Comparison of ENCODE assay signal across 13 cellular contexts in genomic region chr3:152496716-152497115, GRCh38.
DNase-seq lines count a peak whose midpoint lies in the region; ATAC-seq and TF ChIP-seq lines count a peak whose summit lies in the region.
"Had no signal": no experiment of that assay in that cellular context is flagged by ENCODE, and none has a peak within 500 bp of the region (broad histone marks: within the 10 kb centered on the region; RNA-seq: fewer than 3 reads in every experiment).

No MANE protein-coding gene starts in this region.

- ATAC-seq in GM18907 (IDR thresholded peaks at IDR 0.05; ENCODE audit: unreplicated experiment) (peak; percentile 59), GM23338 (peak; percentile 71)
- no peak for ATAC-seq in activated naive CD8-positive, alpha-beta T cell treated with anti-CD3 and anti-CD28 coated beads, Interleukin-2, amount 50 U/mL, for 24 hours
- ATAC-seq: activated T-cell treated with anti-CD3 and anti-CD28 coated beads, Interleukin-2, amount 50 U/mL, for 4 hours; stimulated activated effector memory CD8-positive, alpha-beta T cell treated with anti-CD3 and anti-CD28 coated beads, Interleukin-12 subunit alpha, Interleukin-12 subunit beta, amount 100 ng/mL, for 72 hours had no signal

- no peak for TF ChIP-seq POLR2A in sigmoid colon (IDR thresholded peaks at IDR 0.05)

- H3K9me2 ChIP-seq in GM23338 (ENCODE audit: insufficient read depth): no peaks in the 10 kb centered on the region

- H3K27me3 Mint-ChIP-seq in GM23338 (ENCODE audit: insufficient read depth, low read depth, poor library complexity): peaks cover 1% of the 10 kb centered on the region
- no peaks in the 10 kb centered on the region for H3K27me3 Mint-ChIP-seq in activated naive CD8-positive, alpha-beta T cell treated with anti-CD3 and anti-CD28 coated beads, Interleukin-2, amount 50 U/mL, for 24 hours

- H4K20me1 ChIP-seq in GM23338 (replicated peaks; ENCODE audit: insufficient read depth): no peaks in the 10 kb centered on the region

- 23 to 39% methylated on average over 1 of the region's 1 CpG for WGBS in sigmoid colon, 2 donors

- no peak overlapping the region for H3K4me3 ChIP-seq in GM23338
- H3K4me3 ChIP-seq in SJCRH30: no peak overlapping the region
- no peak overlapping the region for H3K4me3 ChIP-seq in sigmoid colon
- H3K4me3 ChIP-seq: ovary had no signal

- H3K27ac ChIP-seq in GM23338 (ENCODE audit: low read depth): no peak overlapping the region
- peak overlapping the region; percentile 30 for H3K27ac ChIP-seq in SJCRH30
- peak overlapping the region in 3 of 4 donors; percentile 50 to 56 (median 55) for H3K27ac ChIP-seq in sigmoid colon

- H3K9me3 ChIP-seq in SJCRH30 (replicated peaks) (no peaks in the 10 kb centered on the region), sigmoid colon (no peaks in the 10 kb centered on the region)
- H3K9me3 ChIP-seq: ovary had no signal

- no peaks in the 10 kb centered on the region for H3K27me3 ChIP-seq in GM23338 (ENCODE audit: insufficient read depth)
- no peaks in the 10 kb centered on the region for H3K27me3 ChIP-seq in SJCRH30
- no peaks in the 10 kb centered on the region for H3K27me3 ChIP-seq in sigmoid colon
- H3K27me3 ChIP-seq: ovary had no signal

- peaks cover 19% of the 10 kb centered on the region; the same call in 2 of the 3 replicates for H3K4me1 Mint-ChIP-seq in GM23338
- H3K4me1 Mint-ChIP-seq in activated naive CD8-positive, alpha-beta T cell treated with anti-CD3 and anti-CD28 coated beads, Interleukin-2, amount 50 U/mL, for 24 hours: peaks cover 9% of the 10 kb centered on the region
- H3K4me1 Mint-ChIP-seq: stimulated activated effector memory CD8-positive, alpha-beta T cell treated with anti-CD3 and anti-CD28 coated beads, Interleukin-12 subunit alpha, Interleukin-12 subunit beta, amount 100 ng/mL, for 72 hours had no signal

- intact Hi-C loops in sigmoid colon (cut with DNase I): no loop called here

- H3K4me3 Mint-ChIP-seq in GM23338: no peak overlapping the region
- no peak overlapping the region for H3K4me3 Mint-ChIP-seq in activated naive CD8-positive, alpha-beta T cell treated with anti-CD3 and anti-CD28 coated beads, Interleukin-2, amount 50 U/mL, for 24 hours
- H3K4me3 Mint-ChIP-seq: activated T-cell treated with anti-CD3 and anti-CD28 coated beads, Interleukin-2, amount 50 U/mL, for 4 hours; stimulated activated effector memory CD8-positive, alpha-beta T cell treated with anti-CD3 and anti-CD28 coated beads, Interleukin-12 subunit alpha, Interleukin-12 subunit beta, amount 100 ng/mL, for 72 hours had no signal

- no peak overlapping the region for H3K27ac Mint-ChIP-seq in GM23338
- H3K27ac Mint-ChIP-seq in activated naive CD8-positive, alpha-beta T cell treated with anti-CD3 and anti-CD28 coated beads, Interleukin-2, amount 50 U/mL, for 24 hours: no peak overlapping the region
- H3K27ac Mint-ChIP-seq: stimulated activated effector memory CD8-positive, alpha-beta T cell treated with anti-CD3 and anti-CD28 coated beads, Interleukin-12 subunit alpha, Interleukin-12 subunit beta, amount 100 ng/mL, for 72 hours had no signal

- no peaks in the 10 kb centered on the region for H3K4me1 ChIP-seq in GM23338 (ENCODE audit: insufficient read depth)
- peaks cover 18% of the 10 kb centered on the region for H3K4me1 ChIP-seq in SJCRH30
- no peaks in the 10 kb centered on the region for H3K4me1 ChIP-seq in sigmoid colon

- no peaks in the 10 kb centered on the region for H3F3A ChIP-seq in GM23338 (replicated peaks; ENCODE audit: low read depth)

- no peaks in the 10 kb centered on the region; the same call in 2 of the 3 replicates for H3K36me3 Mint-ChIP-seq in GM23338 (ENCODE audit: low read depth)
- H3K36me3 Mint-ChIP-seq in activated naive CD8-positive, alpha-beta T cell treated with anti-CD3 and anti-CD28 coated beads, Interleukin-2, amount 50 U/mL, for 24 hours (ENCODE audit: low read depth): peaks cover 4% of the 10 kb centered on the region
- H3K36me3 Mint-ChIP-seq: stimulated activated effector memory CD8-positive, alpha-beta T cell treated with anti-CD3 and anti-CD28 coated beads, Interleukin-12 subunit alpha, Interleukin-12 subunit beta, amount 100 ng/mL, for 72 hours had no signal

- H3K36me3 ChIP-seq in GM23338 (ENCODE audit: insufficient read depth) (no peaks in the 10 kb centered on the region), SJCRH30 (no peaks in the 10 kb centered on the region), sigmoid colon (no peaks in the 10 kb centered on the region)
- H3K36me3 ChIP-seq: ovary had no signal

- H3K4me2 ChIP-seq in GM23338: no peak overlapping the region

- no peak for TF ChIP-seq EP300 in sigmoid colon (IDR thresholded peaks at IDR 0.05)

- H3K79me2 ChIP-seq in GM23338 (replicated peaks; ENCODE audit: insufficient read depth): no peaks in the 10 kb centered on the region

- no peak overlapping the region for H2AFZ ChIP-seq in GM23338

- TF ChIP-seq CTCF in GM23338 (conservative IDR thresholded peaks at IDR 0.05; ENCODE audit: low read depth in 2 of 2) (no peak), sigmoid colon (IDR thresholded peaks at IDR 0.05) (no peak)

- no peaks in the 10 kb centered on the region; the same call in 1 of the 3 replicates for H3K9me3 Mint-ChIP-seq in GM23338
- H3K9me3 Mint-ChIP-seq in activated naive CD8-positive, alpha-beta T cell treated with anti-CD3 and anti-CD28 coated beads, Interleukin-2, amount 50 U/mL, for 24 hours: peaks cover under 1% of the 10 kb centered on the region
- H3K9me3 Mint-ChIP-seq: stimulated activated effector memory CD8-positive, alpha-beta T cell treated with anti-CD3 and anti-CD28 coated beads, Interleukin-12 subunit alpha, Interleukin-12 subunit beta, amount 100 ng/mL, for 72 hours had no signal

- peak; percentile 29 for DNase-seq in GM23338 (ENCODE audit: low spot score)
- DNase-seq in SJCRH30: no peak
- no peak for DNase-seq in sigmoid colon
- no peak for DNase-seq in activated naive CD8-positive, alpha-beta T cell treated with anti-CD3 and anti-CD28 coated beads, Interleukin-2, amount 50 U/mL, for 24 hours
- DNase-seq in NCI-H446 treated with DMSO at 0.1 percent for 48 hours (lab: John Stamatoyannopoulos, UW): no peak
- no peak for DNase-seq in mucosa of gallbladder (ENCODE audit: low spot score)
- no peak for DNase-seq in AG08395 (ENCODE audit: low spot score)
- DNase-seq: activated CD4-positive, CD25-positive, alpha-beta regulatory T cell; activated T-cell treated with anti-CD3 and anti-CD28 coated beads, Interleukin-2, amount 50 U/mL, for 4 hours; NCI-H1436; ovary had no signal

TF ChIP-seq in GM23338, 12 proteins besides CTCF, POLR2A, EP300 and RAD21 (continues in another document):
- TF ChIP-seq ETS1 (IDR thresholded peaks at IDR 0.05): no peak
